ENCODE assay signal across 12 cellular contexts in genomic region chr18:69161383-69162028, GRCh38.
DNase-seq lines count a peak whose midpoint lies in the region; TF ChIP-seq lines count a peak whose summit lies in the region.
"Had no signal": no experiment of that assay in that cellular context is flagged by ENCODE, and none has a peak within 500 bp of the region (broad histone marks: within the 10 kb centered on the region; RNA-seq: fewer than 3 reads in every experiment).

No MANE protein-coding gene starts in this region.

- H2BK5ac ChIP-seq in mesendoderm (ENCODE audit: low read length): no peak overlapping the region

- DNase-seq in AG20443 (ENCODE audit: low spot score) (peak; percentile 68), NCI-H526 treated with DMSO at 0.1 percent for 48 hours (lab: John Stamatoyannopoulos, UW) (peak; percentile 82), fibroblast of lung (ENCODE audit: low read depth in 2 of 2) (peak; percentile 19 to 48), mesendoderm (peak; percentile 11), NCI-H2107 (lab: John Stamatoyannopoulos, UW) (no peak), 8988T (no peak), NCI-H1694 treated with DMSO at 0.1 percent for 48 hours (lab: John Stamatoyannopoulos, UW) (no peak), COLO668 (lab: John Stamatoyannopoulos, UW; ENCODE audit: unreplicated experiment) (no peak)
- DNase-seq: activated T-cell treated with anti-CD3 and anti-CD28 coated beads, Interleukin-2, amount 50 U/mL, for 24 hours; CD4-positive, alpha-beta memory T cell; KBM-7; stimulated activated naive CD4-positive, alpha-beta T cell treated with Interleukin-2 at 50 U/mL for 16 hours had no signal

- H4K20me1 ChIP-seq in fibroblast of lung (ENCODE audit: control insufficient read depth, extremely low read depth, insufficient read depth, low read length): no peaks in the 10 kb centered on the region

- H3K36me3 ChIP-seq in fibroblast of lung (ENCODE audit: control insufficient read depth, insufficient read depth, low read length): no peaks in the 10 kb centered on the region
- H3K36me3 ChIP-seq in mesendoderm (ENCODE audit: control insufficient read depth, insufficient read depth, low read length): no peaks in the 10 kb centered on the region

- H4K8ac ChIP-seq in mesendoderm (ENCODE audit: low read depth, low read length): no peak overlapping the region

- H2BK15ac ChIP-seq in mesendoderm (replicated peaks; ENCODE audit: low read depth): no peak overlapping the region

- no peak overlapping the region for H2BK120ac ChIP-seq in mesendoderm (ENCODE audit: low read depth, low read length)

- peak overlapping the region; percentile 68 for H3K4me2 ChIP-seq in fibroblast of lung (ENCODE audit: extremely low read depth, insufficient read depth, low read length)
- H3K4me2 ChIP-seq in mesendoderm (ENCODE audit: low read length): no peak overlapping the region

- H3K9ac ChIP-seq in fibroblast of lung (ENCODE audit: insufficient read depth, low read length): no peak overlapping the region
- no peak overlapping the region for H3K9ac ChIP-seq in mesendoderm (ENCODE audit: low read length)

- H3K79me2 ChIP-seq in fibroblast of lung (ENCODE audit: control insufficient read depth, insufficient read depth, low read length) (no peaks in the 10 kb centered on the region), mesendoderm (ENCODE audit: control insufficient read depth, insufficient read depth, low read length) (no peaks in the 10 kb centered on the region)

- H3K27me3 ChIP-seq in fibroblast of lung (ENCODE audit: control insufficient read depth, insufficient read depth, low read length) (no peaks in the 10 kb centered on the region), mesendoderm (ENCODE audit: insufficient read depth, low read length, poor library complexity) (no peaks in the 10 kb centered on the region)

- no peak overlapping the region for H3K18ac ChIP-seq in mesendoderm (ENCODE audit: low read length)

- H3K56ac ChIP-seq in mesendoderm (ENCODE audit: low read length): no peak overlapping the region

- H2AK5ac ChIP-seq in mesendoderm (ENCODE audit: low read length): no peak overlapping the region

- peak overlapping the region; percentile 82 for H2AFZ ChIP-seq in fibroblast of lung (ENCODE audit: low read length)

- no peaks in the 10 kb centered on the region for H3K9me3 ChIP-seq in fibroblast of lung (ENCODE audit: control insufficient read depth, insufficient read depth, low read depth, low read length)

- H3K4me1 ChIP-seq in fibroblast of lung (ENCODE audit: control insufficient read depth, extremely low read depth, insufficient read depth, low read length) (peaks cover 3% of the 10 kb centered on the region), mesendoderm (ENCODE audit: control insufficient read depth, low read depth, low read length) (no peaks in the 10 kb centered on the region)

- no peak overlapping the region for H3K4ac ChIP-seq in mesendoderm (ENCODE audit: low read depth, low read length)

- no peaks in the 10 kb centered on the region for H3K79me1 ChIP-seq in mesendoderm (ENCODE audit: low read length)

- WGBS in mesendoderm (ENCODE audit: extremely low coverage, insufficient coverage, low lambda C conversion rate): no CpG with 5 or more reads among the region's 9 CpGs

- H3K4me3 ChIP-seq in fibroblast of lung (replicated peaks in 1 of 4; ENCODE audit: control extremely low read depth in 1 of 4, insufficient read depth in 1 of 4, low read depth in 3 of 4, low read length in 4 of 4): peak overlapping the region in 1 of 4 experiments; percentile 22
- no peak overlapping the region for H3K4me3 ChIP-seq in mesendoderm (ENCODE audit: low read length)

- H3K27ac ChIP-seq in fibroblast of lung (ENCODE audit: insufficient read depth, low read length): no peak overlapping the region
- H3K27ac ChIP-seq in mesendoderm (ENCODE audit: low read depth, low read length): no peak overlapping the region

- no peak for TF ChIP-seq CTCF in fibroblast of lung (conservative IDR thresholded peaks at IDR 0.05 in 1 of 2, IDR thresholded peaks at IDR 0.05 in 1 of 2; ENCODE audit: low read depth in 1 of 2, low read length in 2 of 2)

- H4K5ac ChIP-seq in mesendoderm (ENCODE audit: low read length): no peak overlapping the region

- no peak overlapping the region for H3K23ac ChIP-seq in mesendoderm (ENCODE audit: low read length)

Comparison
In these comparisons a context has a peak if more than half of its experiments do, and no peak if none do; other contexts are left out.
1. DNase-seq: peak in AG20443 (single experiment), NCI-H526 treated with DMSO at 0.1 percent for 48 hours (single experiment), fibroblast of lung (2 of 2) and mesendoderm (single experiment); none in NCI-H2107 (single experiment), 8988T (single experiment), NCI-H1694 treated with DMSO at 0.1 percent for 48 hours (single experiment) and COLO668 (single experiment).